In the genomic region with DNA sequence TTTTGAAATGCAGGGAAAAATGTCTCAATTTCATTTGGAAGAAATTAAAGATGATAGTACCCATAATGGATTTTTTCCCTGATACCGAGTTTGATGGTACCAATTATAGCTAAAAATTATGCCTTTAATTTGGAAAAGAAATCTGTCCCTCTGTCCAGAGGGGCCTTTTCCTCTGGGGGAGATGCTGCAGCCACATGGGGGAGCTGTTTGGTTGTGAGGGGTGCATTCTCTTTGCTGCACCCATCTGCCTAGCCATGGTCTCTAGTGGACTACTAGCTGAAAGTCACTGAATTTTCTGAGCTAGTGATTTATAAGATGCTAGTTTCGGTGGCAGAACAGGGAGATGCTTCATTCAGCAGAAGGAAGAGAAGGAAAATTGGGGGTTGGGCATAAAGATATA, we compare ENCODE assay signal across 8 cellular contexts. TPM values are rescaled to one million over a fixed set of nuclear protein-coding genes. Genes with fewer than 3 reads are reported as not detected.
DNase-seq lines count a peak whose midpoint lies in the region; ATAC-seq, FAIRE-seq and TF ChIP-seq lines count a peak whose summit lies in the region.

No MANE protein-coding gene starts in this region.

- intact Hi-C loops in activated B cell treated with CpG ODN at 0.5 μM for 24 hours (cut with micrococcal nuclease) = loop anchor here (1.0 to 5.0 kb wide), 4 partner anchors 35 to 780 kb away; no protein-coding TSS in a partner anchor

- H3K4me1 Mint-ChIP-seq in activated B cell treated with CpG ODN at 0.5 μM for 24 hours = peaks cover 45% of the 10 kb centered on the region
- peaks cover 33% of the 10 kb centered on the region for H3K4me1 Mint-ChIP-seq in stimulated activated naive CD8-positive, alpha-beta T cell treated with anti-CD3 and anti-CD28 coated beads, Interleukin-15, amount 100 ng/mL, for 72 hours

- no peak for TF ChIP-seq POLR2A in A549 (IDR thresholded peaks at IDR 0.05; ENCODE audit: low read length)

- TF ChIP-seq CTCF in A549 (IDR thresholded peaks at IDR 0.05) (peak; percentile 45), GM13976 (IDR thresholded peaks at IDR 0.05; ENCODE audit: borderline replicate concordance, control extremely low read depth, extremely low read depth, insufficient read depth, missing control alignments) (peak; percentile 82), activated B cell treated with CpG ODN at 0.5 μM for 24 hours (IDR thresholded peaks at IDR 0.05) (no peak)

- in situ Hi-C loops in GM13976 (cut with MboI; ENCODE audit: low sequenced_read_pairs, unreplicated experiment) = no loop called here

- no peak for TF ChIP-seq EP300 in A549 (IDR thresholded peaks at IDR 0.05)

- peak; percentile 77 to 84 for ATAC-seq in A549
- peak; percentile 11 for ATAC-seq in activated B cell treated with CpG ODN at 0.5 μM for 24 hours (ENCODE audit: low read depth)
- no peak for ATAC-seq in stimulated activated naive CD8-positive, alpha-beta T cell treated with anti-CD3 and anti-CD28 coated beads, Interleukin-15, amount 100 ng/mL, for 72 hours
- ATAC-seq in HG02884 (IDR thresholded peaks at IDR 0.05; ENCODE audit: unreplicated experiment) = no peak
- no peak for ATAC-seq in HG02973 (IDR thresholded peaks at IDR 0.05; ENCODE audit: unreplicated experiment)

- H3K4me2 ChIP-seq in A549 = no peak overlapping the region

- TF ChIP-seq RAD21 in A549 (conservative IDR thresholded peaks at IDR 0.05 in 1 of 2, IDR thresholded peaks at IDR 0.05 in 1 of 2) = peak in 1 of 2 experiments; percentile 27; a peak in 1 of 5 replicates

- H3K27ac ChIP-seq in A549 = no peak overlapping the region

- H3K4me3 ChIP-seq in A549 = no peak overlapping the region

- H3K36me3 Mint-ChIP-seq in activated B cell treated with CpG ODN at 0.5 μM for 24 hours (ENCODE audit: low read depth) = peaks cover 60% of the 10 kb centered on the region

- no peaks in the 10 kb centered on the region for H3K9me3 Mint-ChIP-seq in activated B cell treated with CpG ODN at 0.5 μM for 24 hours
- no peaks in the 10 kb centered on the region for H3K9me3 Mint-ChIP-seq in stimulated activated naive CD8-positive, alpha-beta T cell treated with anti-CD3 and anti-CD28 coated beads, Interleukin-15, amount 100 ng/mL, for 72 hours

- 90% methylated on average over 2 of the region's 2 CpGs for WGBS in A549 (ENCODE audit: missing lambda C conversion rate)

- peak overlapping the region; percentile 47 for H3K4me3 Mint-ChIP-seq in activated B cell treated with CpG ODN at 0.5 μM for 24 hours
- no peak overlapping the region for H3K4me3 Mint-ChIP-seq in stimulated activated naive CD8-positive, alpha-beta T cell treated with anti-CD3 and anti-CD28 coated beads, Interleukin-15, amount 100 ng/mL, for 72 hours

- H3K27ac Mint-ChIP-seq in activated B cell treated with CpG ODN at 0.5 μM for 24 hours = peak overlapping the region; percentile 65
- H3K27ac Mint-ChIP-seq in stimulated activated naive CD8-positive, alpha-beta T cell treated with anti-CD3 and anti-CD28 coated beads, Interleukin-15, amount 100 ng/mL, for 72 hours = no peak overlapping the region

- H3K4me1 ChIP-seq in A549 = no peaks in the 10 kb centered on the region

- no peak for FAIRE-seq in A549 (lab: Jason Lieb, UNC)

- no peaks in the 10 kb centered on the region for H3K27me3 Mint-ChIP-seq in activated B cell treated with CpG ODN at 0.5 μM for 24 hours
- H3K27me3 Mint-ChIP-seq in stimulated activated naive CD8-positive, alpha-beta T cell treated with anti-CD3 and anti-CD28 coated beads, Interleukin-15, amount 100 ng/mL, for 72 hours = no peaks in the 10 kb centered on the region

- POLR2A ChIA-PET in A549 (lab: Yijun Ruan, JAX) (interaction anchor here (1.6 kb wide), 1 partner anchor 10 kb away, joined by 8 read pairs; a partner anchor contains a TSS), activated B cell treated with CpG ODN at 0.5 μM for 24 hours (lab: Charles Lee) (interaction anchor here (0.5 to 6.9 kb wide), 20 partner anchors 9 to 1096 kb away, joined by 3 to 103 read pairs (median 4); a partner anchor contains a TSS)

- DNase-seq in A549 (ENCODE audit: low read depth in 1 of 2, low spot score in 1 of 2) (peak; percentile 7 to 18), GM13976 (ENCODE audit: low spot score) (peak; percentile 44), activated B cell treated with CpG ODN at 0.5 μM for 24 hours (peak; percentile 46), glomerular visceral epithelial cell (ENCODE audit: extremely low spot score) (peak; percentile 26), NOMO-1 treated with dmso at 0.1 percent for 144 hours (lab: John Stamatoyannopoulos, UW; ENCODE audit: unreplicated experiment) (no peak)
- DNase-seq in stimulated activated naive CD8-positive, alpha-beta T cell treated with anti-CD3 and anti-CD28 coated beads, Interleukin-15, amount 100 ng/mL, for 72 hours = peak; percentile 28 to 41

- H3K9me3 ChIP-seq in A549 = no peaks in the 10 kb centered on the region

- CTCF ChIA-PET in A549 (lab: Yijun Ruan, JAX) (interaction anchor here (0.7 to 1.9 kb wide), 9 partner anchors 9 to 1091 kb away, joined by 3 to 14 read pairs (median 4); a partner anchor contains a TSS), activated B cell treated with CpG ODN at 0.5 μM for 24 hours (lab: Charles Lee) (interaction anchor here (0.6 to 7.2 kb wide), 58 partner anchors 9 to 1093 kb away, joined by 3 to 89 read pairs (median 5); a partner anchor contains a TSS)

TF ChIP-seq in A549, 52 proteins besides CTCF, POLR2A, EP300 and RAD21:
- TF ChIP-seq, protein P1, sequence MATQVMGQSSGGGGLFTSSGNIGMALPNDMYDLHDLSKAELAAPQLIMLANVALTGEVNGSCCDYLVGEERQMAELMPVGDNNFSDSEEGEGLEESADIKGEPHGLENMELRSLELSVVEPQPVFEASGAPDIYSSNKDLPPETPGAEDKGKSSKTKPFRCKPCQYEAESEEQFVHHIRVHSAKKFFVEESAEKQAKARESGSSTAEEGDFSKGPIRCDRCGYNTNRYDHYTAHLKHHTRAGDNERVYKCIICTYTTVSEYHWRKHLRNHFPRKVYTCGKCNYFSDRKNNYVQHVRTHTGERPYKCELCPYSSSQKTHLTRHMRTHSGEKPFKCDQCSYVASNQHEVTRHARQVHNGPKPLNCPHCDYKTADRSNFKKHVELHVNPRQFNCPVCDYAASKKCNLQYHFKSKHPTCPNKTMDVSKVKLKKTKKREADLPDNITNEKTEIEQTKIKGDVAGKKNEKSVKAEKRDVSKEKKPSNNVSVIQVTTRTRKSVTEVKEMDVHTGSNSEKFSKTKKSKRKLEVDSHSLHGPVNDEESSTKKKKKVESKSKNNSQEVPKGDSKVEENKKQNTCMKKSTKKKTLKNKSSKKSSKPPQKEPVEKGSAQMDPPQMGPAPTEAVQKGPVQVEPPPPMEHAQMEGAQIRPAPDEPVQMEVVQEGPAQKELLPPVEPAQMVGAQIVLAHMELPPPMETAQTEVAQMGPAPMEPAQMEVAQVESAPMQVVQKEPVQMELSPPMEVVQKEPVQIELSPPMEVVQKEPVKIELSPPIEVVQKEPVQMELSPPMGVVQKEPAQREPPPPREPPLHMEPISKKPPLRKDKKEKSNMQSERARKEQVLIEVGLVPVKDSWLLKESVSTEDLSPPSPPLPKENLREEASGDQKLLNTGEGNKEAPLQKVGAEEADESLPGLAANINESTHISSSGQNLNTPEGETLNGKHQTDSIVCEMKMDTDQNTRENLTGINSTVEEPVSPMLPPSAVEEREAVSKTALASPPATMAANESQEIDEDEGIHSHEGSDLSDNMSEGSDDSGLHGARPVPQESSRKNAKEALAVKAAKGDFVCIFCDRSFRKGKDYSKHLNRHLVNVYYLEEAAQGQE (IDR thresholded peaks at IDR 0.05) = no peak
- TF ChIP-seq SMC3 (IDR thresholded peaks at IDR 0.05) = peak; percentile 23; the same call in 1 of the 3 replicates
TF ChIP-seq in A549: peak in this region for 1.

RNA-seq across cellular contexts. Expression of a gene that starts 9.6 kb away (rescaled TPM):
- polyA plus RNA-seq in A549 (2011; rRNA removed) = 190 and 194 TPM in 2 replicates
- 183 and 195 TPM in 2 replicates for polyA plus RNA-seq in A549 (2012; cell fraction: cytosol; rRNA removed)
- 109 and 147 TPM in 2 replicates for polyA plus RNA-seq in A549 (2012; cell fraction: nucleus; rRNA removed)
- 274 to 284 TPM (median 275 TPM) in 3 replicates for polyA plus RNA-seq in A549 (2017; fragmentation: RNase III; extraction: RNeasy Plus Mini Kit Qiagen cat#74134 plus additional on column Dnase treatment)
- 35.7 and 38.6 TPM in 2 replicates for polyA minus RNA-seq in A549 (2011; rRNA and poly(A)+ RNA removed)
- total RNA-seq in activated B cell treated with CpG ODN at 0.5 μM for 24 hours = 200 and 243 TPM in 2 replicates

RNA-seq across cellular contexts. Expression of a gene that starts 10.0 kb away (rescaled TPM):
- polyA plus RNA-seq in A549 (2011; rRNA removed) = 76.3 and 77.9 TPM in 2 replicates
- polyA plus RNA-seq in A549 (2012; cell fraction: cytosol; rRNA removed) = 25.9 and 32.9 TPM in 2 replicates
- polyA plus RNA-seq in A549 (2012; cell fraction: nucleus; rRNA removed) = 19.5 and 23.9 TPM in 2 replicates
- polyA plus RNA-seq in A549 (2017; fragmentation: RNase III; extraction: RNeasy Plus Mini Kit Qiagen cat#74134 plus additional on column Dnase treatment) = 26.1 to 26.6 TPM (median 26.2 TPM) in 3 replicates
- polyA minus RNA-seq in A549 (2011; rRNA and poly(A)+ RNA removed) = 32.8 and 33.5 TPM in 2 replicates
- total RNA-seq in activated B cell treated with CpG ODN at 0.5 μM for 24 hours = 51.9 and 54.4 TPM in 2 replicates

Comparison
In these comparisons a context has a peak if more than half of its experiments do, and no peak if none do; other contexts are left out.
1. ATAC-seq: peak in A549 (2 of 2) and activated B cell treated with CpG ODN at 0.5 μM for 24 hours (single experiment); none in stimulated activated naive CD8-positive, alpha-beta T cell treated with anti-CD3 and anti-CD28 coated beads, Interleukin-15, amount 100 ng/mL, for 72 hours (single experiment), HG02884 (single experiment) and HG02973 (single experiment).